Comparison of ENCODE assay signal across 9 cellular contexts in the genomic region with DNA sequence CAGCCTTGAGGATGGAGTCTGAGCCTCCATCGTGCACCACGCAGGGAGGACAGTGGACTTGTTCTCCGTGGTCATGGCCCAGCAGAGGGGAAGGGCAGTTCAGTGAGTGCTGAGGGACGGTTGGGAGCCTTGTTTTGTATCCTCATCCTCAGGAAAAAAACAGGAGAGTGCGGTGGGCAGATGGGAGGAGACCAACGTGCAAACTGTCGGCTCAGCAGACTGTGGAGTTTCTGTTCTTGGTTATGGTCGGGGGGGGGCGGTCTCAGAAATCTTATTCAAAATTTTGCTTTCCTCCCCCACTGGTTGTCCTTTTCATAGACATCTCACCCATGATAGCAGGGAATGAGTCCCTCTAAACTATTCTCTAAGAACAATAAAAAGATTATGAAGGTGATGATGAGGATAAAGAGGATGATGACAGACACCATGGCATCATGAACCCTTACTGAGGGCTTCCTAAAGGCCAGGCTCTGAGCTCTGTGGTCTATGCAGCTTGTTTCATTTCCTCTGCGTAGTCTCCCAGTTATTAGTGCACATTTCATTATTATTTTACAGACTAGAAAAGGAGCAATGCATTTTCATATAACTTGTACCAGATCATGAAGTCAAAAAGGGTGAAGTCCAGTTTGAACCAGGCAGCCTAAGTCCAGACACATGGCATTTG. TPM values are rescaled to one million over a fixed set of nuclear protein-coding genes. Genes with fewer than 3 reads are reported as not detected.
"Had no signal": no experiment of that assay in that cellular context is flagged by ENCODE, and none has a peak within 500 bp of the region (broad histone marks: within the 10 kb centered on the region; RNA-seq: fewer than 3 reads in every experiment).

No MANE protein-coding gene starts in this region.

RNA-seq across cellular contexts. Expression of a gene that starts 25.1 kb away (rescaled TPM):
- total RNA-seq: activated CD4-positive, alpha-beta memory T cell treated with anti-CD3 and anti-CD28 coated beads, Interleukin-2, amount 10 ng/mL, durations not matched to agents 7 days and 5 days; activated CD4-positive, alpha-beta T cell treated with anti-CD3 and anti-CD28 coated beads for 36 hours; activated CD8-positive, alpha-beta memory T cell treated with anti-CD3 and anti-CD28 coated beads for 36 hours; activated naive CD4-positive, alpha-beta T cell treated with anti-CD3 and anti-CD28 coated beads for 36 hours; activated T-helper 17 cell treated with anti-CD3 and anti-CD28 coated beads, Interleukin-2, amount 50 U/mL, for 72 hours; cardiac septum; MCF 10A; RPMI7951; T-helper 2 cell treated with Interferon-gamma antibody and Interleukin-4, amounts not matched to agents 100 ng/mL and 5 ng/mL, for 36 hours had no signal
